Comparison of ENCODE assay signal across 17 cellular contexts in the genomic region with DNA sequence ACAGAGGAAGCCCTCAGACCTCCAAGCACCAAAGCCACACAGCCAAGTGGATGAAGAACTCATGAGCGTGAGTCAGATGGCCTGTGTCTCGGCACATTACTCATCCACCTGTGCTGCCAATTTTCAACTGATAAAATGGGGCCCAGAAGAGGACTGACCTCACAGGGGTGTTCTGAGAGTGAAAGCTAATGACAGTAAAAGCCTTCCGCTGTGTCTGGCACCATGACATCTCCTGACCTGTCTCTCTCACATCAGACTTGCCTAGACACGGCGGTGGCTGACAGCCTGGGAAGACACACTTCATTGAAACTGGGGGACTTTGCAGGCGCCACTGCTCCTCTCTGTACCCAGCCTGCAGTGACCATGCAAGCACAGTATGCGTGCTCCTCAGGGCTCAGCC. TPM values are rescaled to one million over a fixed set of nuclear protein-coding genes. Genes with fewer than 3 reads are reported as not detected.
DNase-seq lines count a peak whose midpoint lies in the region; ATAC-seq and TF ChIP-seq lines count a peak whose summit lies in the region.
"Had no signal": no experiment of that assay in that cellular context is flagged by ENCODE, and none has a peak within 500 bp of the region (broad histone marks: within the 10 kb centered on the region; RNA-seq: fewer than 3 reads in every experiment).

No MANE protein-coding gene starts in this region.

- no peak overlapping the region for H3K27ac Mint-ChIP-seq in osteocyte (ENCODE audit: unreplicated experiment)
- H3K27ac Mint-ChIP-seq: activated naive CD8-positive, alpha-beta T cell; nephron progenitor cell; WTC11 had no signal

- no peak overlapping the region for H3K9ac ChIP-seq in mammary epithelial cell (ENCODE audit: insufficient read depth, low read length)

- CTCF ChIA-PET in mammary epithelial cell (lab: Charles Lee; ENCODE audit: low non-redundant PET), result no interaction called here

- in situ Hi-C loops in mammary epithelial cell (cut with MboI; ENCODE audit: low sequenced_read_pairs in 2 of 2), result no loop called here

- H3K4me1 Mint-ChIP-seq in osteocyte (ENCODE audit: unreplicated experiment), result peaks cover 4% of the 10 kb centered on the region
- H3K4me1 Mint-ChIP-seq: nephron progenitor cell had no signal

- ATAC-seq in GM19328 (IDR thresholded peaks at IDR 0.05; ENCODE audit: unreplicated experiment) (no peak), HG03045 (IDR thresholded peaks at IDR 0.05; ENCODE audit: unreplicated experiment) (no peak)
- ATAC-seq: right lobe of liver, WTC11 had no signal

- peak overlapping the region; percentile 48 for H3K4me2 ChIP-seq in mammary epithelial cell (ENCODE audit: insufficient read depth, low read depth, low read length)

- dilution Hi-C loops in mammary epithelial cell (cut with HindIII; ENCODE audit: low sequenced_read_pairs), result no loop called here

- H3K9me3 ChIP-seq in mammary epithelial cell (replicated peaks; ENCODE audit: insufficient read depth, low read length), result no peaks in the 10 kb centered on the region
- H3K9me3 ChIP-seq: lower lobe of right lung, right lobe of liver had no signal

- H3K27me3 ChIP-seq in mammary epithelial cell (ENCODE audit: insufficient read depth, low read length), result no peaks in the 10 kb centered on the region

- no TSS peak for BruUV-seq in mammary epithelial cell (replicated peaks; lab: Mats Ljungman, UMichigan)

- H3K36me3 Mint-ChIP-seq in osteocyte (ENCODE audit: unreplicated experiment), result no peaks in the 10 kb centered on the region
- H3K36me3 Mint-ChIP-seq: activated naive CD8-positive, alpha-beta T cell; CD4-positive, CD25-positive, alpha-beta regulatory T cell; WTC11 had no signal

- H3K27ac ChIP-seq in mammary epithelial cell (ENCODE audit: insufficient read depth, low read depth, low read length), result no peak overlapping the region
- H3K27ac ChIP-seq: lower lobe of right lung, right lobe of liver had no signal

- no peak overlapping the region for H3K4me3 Mint-ChIP-seq in osteocyte (ENCODE audit: unreplicated experiment)
- H3K4me3 Mint-ChIP-seq: activated naive CD8-positive, alpha-beta T cell; CD4-positive, CD25-positive, alpha-beta regulatory T cell; nephron progenitor cell; WTC11 had no signal

- H3K27me3 Mint-ChIP-seq in osteocyte (ENCODE audit: unreplicated experiment), result peaks cover 28% of the 10 kb centered on the region

- H2AFZ ChIP-seq in mammary epithelial cell (ENCODE audit: low read depth, low read length), result no peak overlapping the region

- peak; percentile 20 for DNase-seq in GM03348 (ENCODE audit: low spot score)
- DNase-seq in HT1080 (ENCODE audit: low read depth), result peak; percentile 66
- peak; percentile 84 for DNase-seq in mammary epithelial cell
- DNase-seq in osteocyte (ENCODE audit: extremely low spot score, unreplicated experiment), result peak; percentile 67
- DNase-seq in T-helper 2 cell, result no peak
- DNase-seq: CD4-positive, CD25-positive, alpha-beta regulatory T cell; GDM1; GOT3; lower lobe of right lung; nephron progenitor cell; stimulated activated CD4-positive, alpha-beta T cell treated with anti-CD3 and anti-CD28 coated beads, Interleukin-4, amount 100 ng/mL, for 24 hours had no signal

- H3K9me3 Mint-ChIP-seq in osteocyte (ENCODE audit: unreplicated experiment), result no peaks in the 10 kb centered on the region
- H3K9me3 Mint-ChIP-seq: nephron progenitor cell, WTC11 had no signal

- intact Hi-C loops in mammary epithelial cell (cut with micrococcal nuclease), result loop anchor here (10.0 kb wide), 1 partner anchor 207 kb away; a partner anchor contains a TSS

- peaks cover 15% of the 10 kb centered on the region for H3K4me1 ChIP-seq in mammary epithelial cell (ENCODE audit: insufficient read depth, low read length)
- H3K4me1 ChIP-seq: lower lobe of right lung, right lobe of liver had no signal

- TF ChIP-seq CTCF in mammary epithelial cell (conservative IDR thresholded peaks at IDR 0.05 in 1 of 2, IDR thresholded peaks at IDR 0.05 in 1 of 2; ENCODE audit: extremely low read depth in 1 of 2, insufficient read depth in 1 of 2, low read depth in 1 of 2, low read length in 2 of 2) (no peak), osteocyte (IDR thresholded peaks at IDR 0.05) (no peak)

- 18% methylated on average over 6 of the region's 7 CpGs for WGBS in mammary epithelial cell (ENCODE audit: low coverage, missing lambda C conversion rate)

- no peaks in the 10 kb centered on the region for H4K20me1 ChIP-seq in mammary epithelial cell (ENCODE audit: insufficient read depth, low read length)

- no peaks in the 10 kb centered on the region for H3K79me2 ChIP-seq in mammary epithelial cell (ENCODE audit: insufficient read depth, low read length)

- no peaks in the 10 kb centered on the region for H3K36me3 ChIP-seq in mammary epithelial cell (ENCODE audit: insufficient read depth, low read length)
- H3K36me3 ChIP-seq: lower lobe of right lung, right lobe of liver had no signal

- no peak overlapping the region for H3K4me3 ChIP-seq in mammary epithelial cell (replicated peaks in 1 of 3; ENCODE audit: insufficient read depth in 1 of 3, low read depth in 2 of 3, low read length in 3 of 3)
- H3K4me3 ChIP-seq: lower lobe of right lung, right lobe of liver had no signal

RNA-seq across cellular contexts. Expression of a gene that starts 8.3 kb away (rescaled TPM):
- total RNA-seq in HT1080 (2014; rRNA removed; shearing (Covaris generic)), result not detected in 2 replicates
- not detected in 2 replicates for polyA plus RNA-seq in HT1080 (2015; cell fraction: cytosol; rRNA removed)
- polyA plus RNA-seq in HT1080 (2015; cell fraction: nucleus; rRNA removed), result not detected in 2 replicates
- total RNA-seq in mammary epithelial cell (not detected), osteocyte (0.32 and 0.34 TPM in 2 replicates)
- not detected for polyA plus RNA-seq in mammary epithelial cell
- not detected for polyA minus RNA-seq in mammary epithelial cell
- total RNA-seq: CD4-positive, CD25-positive, alpha-beta regulatory T cell; lower lobe of right lung; right lobe of liver had no signal
- polyA plus RNA-seq: CD4-positive, CD25-positive, alpha-beta regulatory T cell had no signal

RNA-seq across cellular contexts. Expression of a gene that starts 12.0 kb away (rescaled TPM):
- not detected in 2 replicates for total RNA-seq in HT1080 (2014; rRNA removed; shearing (Covaris generic))
- not detected in 2 replicates for polyA plus RNA-seq in HT1080 (2015; cell fraction: cytosol; rRNA removed)
- polyA plus RNA-seq in HT1080 (2015; cell fraction: nucleus; rRNA removed), result not detected in 2 replicates
- total RNA-seq in mammary epithelial cell (not detected), osteocyte (not detected in 2 replicates)
- not detected for polyA plus RNA-seq in mammary epithelial cell
- not detected for polyA minus RNA-seq in mammary epithelial cell
- total RNA-seq: CD4-positive, CD25-positive, alpha-beta regulatory T cell; lower lobe of right lung; right lobe of liver; urinary bladder; WTC11 had no signal
- polyA plus RNA-seq: CD4-positive, CD25-positive, alpha-beta regulatory T cell had no signal

Comparison
In these comparisons a context has a peak if more than half of its experiments do, and no peak if none do; other contexts are left out.
1. DNase-seq: peak in GM03348 (single experiment), HT1080 (single experiment), mammary epithelial cell (single experiment) and osteocyte (single experiment); none in T-helper 2 cell (0 of 5).